Comparison of ENCODE assay signal across 10 cellular contexts in the genomic region with DNA sequence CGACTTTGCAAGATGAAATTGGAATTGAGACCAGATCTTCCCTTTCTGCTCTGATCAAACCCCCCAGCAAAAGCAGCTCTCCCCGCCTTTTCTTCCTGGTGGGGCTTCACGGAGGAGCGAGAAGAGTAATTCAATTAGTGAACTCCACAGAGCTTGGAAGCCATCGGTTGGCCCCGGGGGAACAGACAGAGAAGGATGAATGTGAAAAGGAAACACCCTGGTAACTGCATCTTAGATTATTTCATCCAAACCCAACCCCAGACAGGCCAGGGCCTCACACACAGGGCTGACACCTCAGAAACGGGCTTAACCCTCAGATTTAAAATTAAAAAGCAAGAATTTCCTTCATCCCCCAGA. TPM values are rescaled to one million over a fixed set of nuclear protein-coding genes. Genes with fewer than 3 reads are reported as not detected.
DNase-seq lines count a peak whose midpoint lies in the region; ATAC-seq and TF ChIP-seq lines count a peak whose summit lies in the region.
"Had no signal": no experiment of that assay in that cellular context is flagged by ENCODE, and none has a peak within 500 bp of the region (broad histone marks: within the 10 kb centered on the region; RNA-seq: fewer than 3 reads in every experiment).

No MANE protein-coding gene starts in this region.

- H3K27ac ChIP-seq in AG04450 (ENCODE audit: low read depth, low read length) (peak overlapping the region; percentile 57), brain microvascular endothelial cell (peak overlapping the region; percentile 97)

- ATAC-seq in HG02610 (IDR thresholded peaks at IDR 0.05; ENCODE audit: unreplicated experiment) (peak; percentile 12), HG02884 (IDR thresholded peaks at IDR 0.05; ENCODE audit: unreplicated experiment) (no peak)
- ATAC-seq in natural killer cell treated with Interleukin-12 subunit alpha and Interleukin-12 subunit beta and Interleukin-15 and Interleukin-18, amount 100 ng/mL, for 72 hours: no peak

- H3K4me1 Mint-ChIP-seq in natural killer cell treated with Interleukin-12 subunit alpha and Interleukin-12 subunit beta and Interleukin-15 and Interleukin-18, amount 100 ng/mL, for 72 hours (ENCODE audit: low read depth in 2 of 2): peaks cover 89 to 93% of the 10 kb centered on the region in 2 donors

- H3K9me3 Mint-ChIP-seq in natural killer cell treated with Interleukin-12 subunit alpha and Interleukin-12 subunit beta and Interleukin-15 and Interleukin-18, amount 100 ng/mL, for 72 hours: no peaks in the 10 kb centered on the region

- H3K4me3 Mint-ChIP-seq in natural killer cell treated with Interleukin-12 subunit alpha and Interleukin-12 subunit beta and Interleukin-15 and Interleukin-18, amount 100 ng/mL, for 72 hours: peak overlapping the region; percentile 80

- H3K36me3 Mint-ChIP-seq in natural killer cell treated with Interleukin-12 subunit alpha and Interleukin-12 subunit beta and Interleukin-15 and Interleukin-18, amount 100 ng/mL, for 72 hours: peaks cover 4% of the 10 kb centered on the region

- DNase-seq in AG04450 (ENCODE audit: low read depth, low spot score) (no peak), brain microvascular endothelial cell (no peak), NCI-H748 (lab: John Stamatoyannopoulos, UW; ENCODE audit: unreplicated experiment) (no peak), hippocampal formation (lab: John Stamatoyannopoulos, UW) (no peak), SHP77 (lab: John Stamatoyannopoulos, UW) (no peak)
- DNase-seq in natural killer cell treated with Interleukin-12 subunit alpha and Interleukin-12 subunit beta and Interleukin-15 and Interleukin-18, amount 100 ng/mL, for 72 hours (ENCODE audit: low spot score): no peak
- DNase-seq: activated effector memory CD4-positive, alpha-beta T cell treated with Interleukin-2 at 50 U/mL for 16 hours; NCI-H2171 treated with DMSO at 0.1 percent for 48 hours had no signal

- POLR2A ChIA-PET in AG04450 (lab: Yijun Ruan, JAX): no interaction called here

- CTCF ChIA-PET in AG04450 (lab: Charles Lee): no interaction called here

- H3K27me3 Mint-ChIP-seq in natural killer cell treated with Interleukin-12 subunit alpha and Interleukin-12 subunit beta and Interleukin-15 and Interleukin-18, amount 100 ng/mL, for 72 hours: no peaks in the 10 kb centered on the region

- TF ChIP-seq CTCF in AG04450 (IDR thresholded peaks at IDR 0.05; ENCODE audit: low read depth, low read length) (no peak), brain microvascular endothelial cell (IDR thresholded peaks at IDR 0.05; ENCODE audit: low read depth, low read length, missing control alignments) (no peak)

- no peaks in the 10 kb centered on the region; the same call in 1 of the 2 replicates for H3K9me3 ChIP-seq in AG04450 (ENCODE audit: control insufficient read depth, insufficient read depth, low read length)

- H3K27me3 ChIP-seq in AG04450 (ENCODE audit: control insufficient read depth, insufficient read depth, low read length) (no peaks in the 10 kb centered on the region), brain microvascular endothelial cell (replicated peaks) (no peaks in the 10 kb centered on the region)

- peak overlapping the region; percentile 93 to 96 for H3K27ac Mint-ChIP-seq in natural killer cell treated with Interleukin-12 subunit alpha and Interleukin-12 subunit beta and Interleukin-15 and Interleukin-18, amount 100 ng/mL, for 72 hours

- peaks cover 10% of the 10 kb centered on the region for H3K36me3 ChIP-seq in brain microvascular endothelial cell (replicated peaks)

- H3K4me3 ChIP-seq in AG04450 (ENCODE audit: low read depth, low read length): no peak overlapping the region
- no peak overlapping the region for H3K4me3 ChIP-seq in brain microvascular endothelial cell (ENCODE audit: low read depth, low read length)

- in situ Hi-C loops in brain microvascular endothelial cell (cut with HindIII; ENCODE audit: low pct_ligation_motif_present, low sequenced_read_pairs): no loop called here

RNA-seq across cellular contexts. Expression of a gene that starts 18.3 kb away (rescaled TPM):
- 7.4 and 8.0 TPM in 2 replicates for polyA plus RNA-seq in AG04450 (2011; rRNA removed)
- 19.6 and 24.1 TPM in 2 replicates for polyA minus RNA-seq in AG04450 (2011; rRNA and poly(A)+ RNA removed)
- total RNA-seq in natural killer cell treated with Interleukin-12 subunit alpha and Interleukin-12 subunit beta and Interleukin-15 and Interleukin-18, amount 100 ng/mL, for 72 hours: 10 to 100 TPM; 49.1 to 85.8 TPM
